ENCODE assay signal across 14 cellular contexts in the genomic region with DNA sequence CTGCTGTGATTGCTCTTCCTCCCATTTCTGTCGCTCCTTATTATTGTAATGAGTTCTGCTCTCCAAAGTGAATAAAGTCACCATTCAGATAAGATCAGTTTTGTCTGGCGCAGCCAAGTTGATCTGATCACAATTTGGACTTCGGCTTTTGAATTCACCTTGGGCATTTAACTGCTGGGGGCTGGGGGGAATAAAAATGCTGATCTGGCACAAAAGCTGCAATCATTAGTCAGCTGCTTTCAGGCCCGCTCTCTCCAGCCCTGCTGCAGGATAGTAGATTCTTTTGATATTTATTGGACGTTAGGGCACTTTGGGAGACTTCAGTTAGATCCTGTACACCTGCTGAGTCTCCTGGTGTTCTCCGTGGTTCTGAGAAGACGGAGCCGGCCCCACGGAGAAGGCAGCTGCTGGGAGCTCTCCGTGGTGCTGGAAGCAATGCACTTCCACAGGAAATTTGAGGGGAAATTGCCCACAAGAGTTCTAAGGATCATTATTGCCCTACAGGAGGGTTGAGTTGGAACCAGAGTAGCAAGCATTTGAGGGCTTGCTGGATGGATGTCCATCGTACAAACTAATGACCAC. TPM values are rescaled to one million over a fixed set of nuclear protein-coding genes. Genes with fewer than 3 reads are reported as not detected.
DNase-seq lines count a peak whose midpoint lies in the region; ATAC-seq, FAIRE-seq and TF ChIP-seq lines count a peak whose summit lies in the region.
"Had no signal": no experiment of that assay in that cellular context is flagged by ENCODE, and none has a peak within 500 bp of the region (broad histone marks: within the 10 kb centered on the region; RNA-seq: fewer than 3 reads in every experiment).

No MANE protein-coding gene starts in this region.

- H3K9me3 ChIP-seq in astrocyte (ENCODE audit: insufficient read depth, low read depth, low read length) (no peaks in the 10 kb centered on the region), HepG2 (ENCODE audit: low read length) (no peaks in the 10 kb centered on the region), MM.1S (replicated peaks; ENCODE audit: insufficient read depth, low read length) (no peaks in the 10 kb centered on the region)
- H3K9me3 ChIP-seq in CD4-positive, alpha-beta memory T cell (ENCODE audit: control insufficient read depth in 1 of 2, low read length in 2 of 2) = no peaks in the 10 kb centered on the region

- no peaks in the 10 kb centered on the region for H3K9me2 ChIP-seq in MM.1S (replicated peaks; ENCODE audit: insufficient read depth, low read length)

- POLR2A ChIA-PET in HepG2 (lab: Yijun Ruan, JAX) = no interaction called here
- POLR2A ChIA-PET in CD4-positive, alpha-beta memory T cell (lab: Charles Lee; ENCODE audit: partially characterized antibody) = no interaction called here

- H3K4me1 Mint-ChIP-seq in astrocyte (ENCODE audit: low read depth, unreplicated experiment) = peaks cover 16% of the 10 kb centered on the region
- H3K4me1 Mint-ChIP-seq in CD4-positive, alpha-beta memory T cell = no peaks in the 10 kb centered on the region

- no peaks in the 10 kb centered on the region for H3K79me2 ChIP-seq in astrocyte (ENCODE audit: insufficient read depth, low read length)
- H3K79me2 ChIP-seq in HepG2 (ENCODE audit: insufficient read depth, low read length) = no peaks in the 10 kb centered on the region
- no peaks in the 10 kb centered on the region for H3K79me2 ChIP-seq in MM.1S (ENCODE audit: low read length)

- no peaks in the 10 kb centered on the region for H3K36me3 Mint-ChIP-seq in astrocyte (ENCODE audit: low read depth, unreplicated experiment)
- H3K36me3 Mint-ChIP-seq in CD4-positive, alpha-beta memory T cell = no peaks in the 10 kb centered on the region

- TF ChIP-seq RAD21 in HepG2 (CRISPR knock-in tag; IDR thresholded peaks at IDR 0.05) = no peak

- H2AFZ ChIP-seq in astrocyte (ENCODE audit: low read depth, low read length) (no peak overlapping the region), HepG2 (ENCODE audit: low read length) (no peak overlapping the region), MM.1S (ENCODE audit: low read length) (no peak overlapping the region)

- 19% methylated on average over 10 of the region's 11 CpGs for WGBS in HepG2 (ENCODE audit: low lambda C conversion rate)

- no peaks in the 10 kb centered on the region for H3F3A ChIP-seq in MM.1S (ENCODE audit: insufficient read depth, low read length)

- H3K27me3 ChIP-seq in astrocyte (ENCODE audit: insufficient read depth, low read length) = no peaks in the 10 kb centered on the region
- H3K27me3 ChIP-seq in HepG2 (ENCODE audit: control insufficient read depth in 1 of 2, insufficient read depth in 2 of 2, low read length in 2 of 2) = no peaks in the 10 kb centered on the region
- no peaks in the 10 kb centered on the region for H3K27me3 ChIP-seq in CD4-positive, alpha-beta memory T cell (ENCODE audit: insufficient read depth, low read length)
- H3K27me3 ChIP-seq in MM.1S (replicated peaks; ENCODE audit: insufficient read depth, low read length) = no peaks in the 10 kb centered on the region

- H3K9ac ChIP-seq in astrocyte (ENCODE audit: low read length) = no peak overlapping the region
- no peak overlapping the region for H3K9ac ChIP-seq in HepG2 (ENCODE audit: insufficient read depth, low read depth, low read length)
- no peak overlapping the region for H3K9ac ChIP-seq in MM.1S (ENCODE audit: low read length)

- no peak overlapping the region for H3K27ac Mint-ChIP-seq in astrocyte (ENCODE audit: unreplicated experiment)
- no peak overlapping the region for H3K27ac Mint-ChIP-seq in CD4-positive, alpha-beta memory T cell

- no peak overlapping the region for H3K27ac ChIP-seq in astrocyte (ENCODE audit: low read depth, low read length)
- no peak overlapping the region for H3K27ac ChIP-seq in HepG2 (ENCODE audit: extremely low read length, insufficient read depth, low read length)
- H3K27ac ChIP-seq in CD4-positive, alpha-beta memory T cell (ENCODE audit: low read depth, low read length) = no peak overlapping the region
- H3K27ac ChIP-seq in MM.1S (ENCODE audit: low read length) = no peak overlapping the region

- no TSS peak for BruUV-seq in HepG2 (replicated peaks; lab: Mats Ljungman, UMichigan)

- H3K4me2 ChIP-seq in astrocyte (ENCODE audit: low read length) = no peak overlapping the region
- H3K4me2 ChIP-seq in HepG2 (ENCODE audit: low read depth, low read length) = no peak overlapping the region
- H3K4me2 ChIP-seq in MM.1S (ENCODE audit: low read depth, low read length) = no peak overlapping the region

- intact Hi-C loops in HepG2 (cut with micrococcal nuclease; ENCODE audit: unreplicated experiment) = no loop called here
- intact Hi-C loops in CD4-positive, alpha-beta memory T cell (cut with micrococcal nuclease) = no loop called here

- H3K9me3 Mint-ChIP-seq in astrocyte (ENCODE audit: unreplicated experiment) = no peaks in the 10 kb centered on the region
- H3K9me3 Mint-ChIP-seq in CD4-positive, alpha-beta memory T cell = peaks cover 0 to 4% (median 0%) of the 10 kb centered on the region in 8 donors
- H3K9me3 Mint-ChIP-seq: activated T-cell treated with anti-CD3 and anti-CD28 coated beads, Interleukin-2, amount 50 U/mL, for 4 hours had no signal

- DNase-seq in ELF-1 (ENCODE audit: low read depth, low spot score) (peak; percentile 17), astrocyte (ENCODE audit: low read depth) (peak; percentile 29), HepG2 (ENCODE audit: low spot score) (peak; percentile 3), MM.1S (no peak), COR-L47 (lab: John Stamatoyannopoulos, UW) (no peak)
- DNase-seq in Jurkat, Clone E6-1 (ENCODE audit: low read depth, low spot score) = peak; percentile 38
- no peak for DNase-seq in CD4-positive, alpha-beta memory T cell
- DNase-seq: activated T-cell treated with anti-CD3 and anti-CD28 coated beads, Interleukin-2, amount 50 U/mL, for 4 hours; NCI-H1105 treated with DMSO at 0.1 percent for 48 hours; SHP77 treated with DMSO at 0.1 percent for 48 hours; small intestine had no signal

- TF ChIP-seq EP300 in HepG2 (IDR thresholded peaks at IDR 0.05; ENCODE audit: low read depth in 2 of 2, low read length in 2 of 2) = no peak
- no peak for TF ChIP-seq EP300 in HepG2 (CRISPR knock-in tag; IDR thresholded peaks at IDR 0.05; ENCODE audit: borderline replicate concordance)

- in situ Hi-C loops in HepG2 (cut with HindIII; ENCODE audit: extremely low pct_ligation_motif_present, low pct_unique_long_range_greater_than_20kb) = loop anchor here (25.0 kb wide), 1 partner anchor 679 kb away; no protein-coding TSS in a partner anchor

- H3K4me3 ChIP-seq in Jurkat, Clone E6-1 (ENCODE audit: low read length) = no peak overlapping the region
- H3K4me3 ChIP-seq in astrocyte (ENCODE audit: insufficient read depth, low read depth, low read length) (no peak overlapping the region), HepG2 (replicated peaks in 1 of 3; ENCODE audit: insufficient read depth in 1 of 3, low read depth in 2 of 3, low read length in 3 of 3) (no peak overlapping the region), MM.1S (ENCODE audit: low read length) (no peak overlapping the region)
- no peak overlapping the region for H3K4me3 ChIP-seq in CD4-positive, alpha-beta memory T cell (ENCODE audit: low read length in 2 of 2)

- no peak for TF ChIP-seq POLR2A in HepG2 (IDR thresholded peaks at IDR 0.05; ENCODE audit: insufficient read depth in 1 of 2, low read depth in 2 of 2, low read length in 2 of 2)

- no peak overlapping the region for H3K4me3 Mint-ChIP-seq in astrocyte (ENCODE audit: unreplicated experiment)
- H3K4me3 Mint-ChIP-seq in CD4-positive, alpha-beta memory T cell = no peak overlapping the region
- H3K4me3 Mint-ChIP-seq: activated T-cell treated with anti-CD3 and anti-CD28 coated beads, Interleukin-2, amount 50 U/mL, for 4 hours had no signal

- no peaks in the 10 kb centered on the region for H4K20me1 ChIP-seq in astrocyte (ENCODE audit: insufficient read depth, low read length)
- H4K20me1 ChIP-seq in HepG2 (ENCODE audit: insufficient read depth, low read length) = no peaks in the 10 kb centered on the region
- H4K20me1 ChIP-seq in MM.1S (ENCODE audit: insufficient read depth, low read length) = no peaks in the 10 kb centered on the region

- TF ChIP-seq CTCF in astrocyte (IDR thresholded peaks at IDR 0.05; ENCODE audit: insufficient read depth, low read depth, low read length) (no peak), HepG2 (CRISPR knock-in tag; IDR thresholded peaks at IDR 0.05) (no peak), MM.1S (IDR thresholded peaks at IDR 0.05; ENCODE audit: low read length) (no peak)

- CTCF ChIA-PET in HepG2 (lab: Yijun Ruan, JAX; ENCODE audit: low intra/inter-chr PET ratio, low total read pairs) = no interaction called here
- CTCF ChIA-PET in CD4-positive, alpha-beta memory T cell (lab: Charles Lee; ENCODE audit: partially characterized antibody) = no interaction called here

- FAIRE-seq in astrocyte (lab: Jason Lieb, UNC) (no peak), HepG2 (lab: Jason Lieb, UNC) (no peak)
- FAIRE-seq: small intestine had no signal

- H3K4me1 ChIP-seq in astrocyte (ENCODE audit: insufficient read depth, low read length) (peaks cover 8% of the 10 kb centered on the region), HepG2 (ENCODE audit: insufficient read depth, low read length) (no peaks in the 10 kb centered on the region), MM.1S (ENCODE audit: low read length) (no peaks in the 10 kb centered on the region)
- H3K4me1 ChIP-seq in CD4-positive, alpha-beta memory T cell (ENCODE audit: insufficient read depth, low read length) = no peaks in the 10 kb centered on the region

- no peaks in the 10 kb centered on the region for H3K36me3 ChIP-seq in astrocyte (ENCODE audit: insufficient read depth, low read length)
- H3K36me3 ChIP-seq in HepG2 (replicated peaks in 1 of 2; ENCODE audit: control insufficient read depth in 1 of 2, insufficient read depth in 2 of 2, low read length in 2 of 2) = no peaks in the 10 kb centered on the region
- no peaks in the 10 kb centered on the region for H3K36me3 ChIP-seq in CD4-positive, alpha-beta memory T cell (ENCODE audit: insufficient read depth, low read length)
- H3K36me3 ChIP-seq in MM.1S (replicated peaks; ENCODE audit: insufficient read depth, low read length) = no peaks in the 10 kb centered on the region

- no peak for ATAC-seq in HepG2
- ATAC-seq in GM18517 (IDR thresholded peaks at IDR 0.05; ENCODE audit: unreplicated experiment) = no peak
- ATAC-seq: activated T-cell treated with anti-CD3 and anti-CD28 coated beads, Interleukin-2, amount 50 U/mL, for 4 hours; left colon had no signal

- H3K27me3 Mint-ChIP-seq in astrocyte (ENCODE audit: low read depth, unreplicated experiment) = peaks cover 10% of the 10 kb centered on the region
- H3K27me3 Mint-ChIP-seq in CD4-positive, alpha-beta memory T cell = peaks cover 9 to 13% of the 10 kb centered on the region in 2 donors

RNA-seq across cellular contexts. Expression of a gene that starts 12.2 kb away (rescaled TPM):
- polyA plus RNA-seq in Jurkat, Clone E6-1 (2012; ENCODE audit: insufficient read depth, insufficient read length) = not detected
- total RNA-seq in astrocyte (12.6 and 18.0 TPM in 2 replicates), HepG2 (2016; rRNA removed; fragmentation: Illumina TruSeq; extraction: Trizol) (not detected in 2 replicates)
- not detected in 2 replicates for total RNA-seq in HepG2 (2016; cell fraction: cytosol; rRNA removed; fragmentation: Illumina TruSeq; extraction: Trizol; ENCODE audit: low read depth)
- total RNA-seq in HepG2 (2016; cell fraction: insoluble cytoplasmic fraction; rRNA removed; fragmentation: Illumina TruSeq; extraction: Trizol) = not detected in 2 replicates
- not detected in 2 replicates for total RNA-seq in HepG2 (2016; cell fraction: membrane; rRNA removed; fragmentation: Illumina TruSeq; extraction: Trizol)
- 0.09 TPM in 1 of 2 replicates, not detected in the other for total RNA-seq in HepG2 (2016; cell fraction: nucleus; rRNA removed; fragmentation: Illumina TruSeq; extraction: Trizol)
- 0.03 TPM in 1 of 2 replicates, not detected in the other for polyA plus RNA-seq in HepG2 (2011; rRNA removed)
- polyA plus RNA-seq in HepG2 (2011; cell fraction: cytosol; rRNA removed) = 0.01 TPM in 1 of 2 replicates, not detected in the other
- 0.02 TPM in 1 of 2 replicates, not detected in the other for polyA plus RNA-seq in HepG2 (2011; cell fraction: nucleus; rRNA removed)
- not detected in 2 replicates for polyA plus RNA-seq in HepG2 (2012)
- not detected in 2 replicates for polyA plus RNA-seq in HepG2 (2016; cell fraction: cytosol; fragmentation: Illumina TruSeq; extraction: Trizol; ENCODE audit: low read depth)
- polyA plus RNA-seq in HepG2 (2016; cell fraction: insoluble cytoplasmic fraction; fragmentation: Illumina TruSeq; extraction: Trizol; ENCODE audit: low read depth) = not detected in 2 replicates
- not detected in 2 replicates for polyA plus RNA-seq in HepG2 (2016; cell fraction: membrane; fragmentation: Illumina TruSeq; extraction: Trizol; ENCODE audit: low read depth)
- polyA plus RNA-seq in HepG2 (2016; cell fraction: nucleus; fragmentation: Illumina TruSeq; extraction: Trizol; ENCODE audit: insufficient read depth, low read depth) = not detected in 2 replicates
- 0.10 TPM in 1 of 2 replicates, not detected in the other for polyA minus RNA-seq in HepG2 (2011; rRNA and poly(A)+ RNA removed; ENCODE audit: low replicate concordance)
- polyA minus RNA-seq in HepG2 (2011; cell fraction: cytosol; rRNA and poly(A)+ RNA removed) = not detected in 2 replicates
- not detected in 2 replicates for polyA minus RNA-seq in HepG2 (2011; cell fraction: nucleus; rRNA and poly(A)+ RNA removed)
- total RNA-seq in CD4-positive, alpha-beta memory T cell = not detected
- polyA plus RNA-seq in CD4-positive, alpha-beta memory T cell = not detected
- total RNA-seq: activated T-cell treated with anti-CD3 and anti-CD28 coated beads, Interleukin-2, amount 50 U/mL, for 4 hours; G401 had no signal

Comparison
In these comparisons a context has a peak if more than half of its experiments do, and no peak if none do; other contexts are left out.
1. DNase-seq: peak in ELF-1 (single experiment), Jurkat, Clone E6-1 (single experiment), astrocyte (single experiment) and HepG2 (single experiment); none in CD4-positive, alpha-beta memory T cell (0 of 5), MM.1S (single experiment) and COR-L47 (single experiment).
2. RNA of a gene that starts 12.2 kb away (total RNA-seq): 12.6 to 18.0 TPM in astrocyte; 0.09 TPM in HepG2 and not detected in CD4-positive, alpha-beta memory T cell; every median in the first group is over 10 times any median in the second.